ENCODE assay signal across 8 cellular contexts in genomic region chr14:61696753-61697318, GRCh38. TPM values are rescaled to one million over a fixed set of nuclear protein-coding genes. Genes with fewer than 3 reads are reported as not detected.
DNase-seq lines count a peak whose midpoint lies in the region; TF ChIP-seq lines count a peak whose summit lies in the region.

No MANE protein-coding gene starts in this region.

- intact Hi-C loops in mammary epithelial cell (cut with micrococcal nuclease): loop anchor here (5.0 kb wide), 3 partner anchors 35 to 995 kb away; no protein-coding TSS in a partner anchor

- H3K9me3 ChIP-seq in mammary epithelial cell (replicated peaks; ENCODE audit: insufficient read depth, low read length) (no peaks in the 10 kb centered on the region), mononuclear cell (ENCODE audit: low read depth, low read length) (no peaks in the 10 kb centered on the region)

- peak overlapping the region; percentile 87 for H3K4me3 ChIP-seq in AG04449 (ENCODE audit: low read depth, low read length)
- H3K4me3 ChIP-seq in mammary epithelial cell (replicated peaks in 1 of 3; ENCODE audit: insufficient read depth in 1 of 3, low read depth in 2 of 3, low read length in 3 of 3): peak overlapping the region; percentile 87 to 96 (median 90)
- H3K4me3 ChIP-seq in mononuclear cell (ENCODE audit: low read length): peak overlapping the region; percentile 94

- TF ChIP-seq CTCF in AG04449 (IDR thresholded peaks at IDR 0.05; ENCODE audit: insufficient read depth, low read length, missing control alignments) (no peak), mammary epithelial cell (conservative IDR thresholded peaks at IDR 0.05 in 1 of 2, IDR thresholded peaks at IDR 0.05 in 1 of 2; ENCODE audit: extremely low read depth in 1 of 2, insufficient read depth in 1 of 2, low read depth in 1 of 2, low read length in 2 of 2) (no peak)

- H2AFZ ChIP-seq in mammary epithelial cell (ENCODE audit: low read depth, low read length): no peak overlapping the region

- H3K4me1 ChIP-seq in mammary epithelial cell (ENCODE audit: insufficient read depth, low read length) (peaks cover 16% of the 10 kb centered on the region), mononuclear cell (ENCODE audit: insufficient read depth, low read length) (peaks cover 21% of the 10 kb centered on the region)

- POLR2A ChIA-PET in AG04449 (lab: Yijun Ruan, JAX): interaction anchor here (1.0 to 1.1 kb wide), 2 partner anchors 9 to 138 kb away, joined by 3 to 4 read pairs; no protein-coding TSS in a partner anchor

- DNase-seq in AG04449 (ENCODE audit: low read depth, low spot score) (no peak), HT-29 (ENCODE audit: low spot score) (peak; percentile 5), mammary epithelial cell (no peak), NCI-H510A (lab: John Stamatoyannopoulos, UW) (no peak), MV-4-11 (lab: John Stamatoyannopoulos, UW) (no peak), NCI-H1048 (lab: John Stamatoyannopoulos, UW) (no peak)
- no peak for DNase-seq in activated CD8-positive, alpha-beta memory T cell treated with anti-CD3 and anti-CD28 coated beads, Interleukin-2, amount 50 U/mL, for 4 hours

- H3K4me2 ChIP-seq in mammary epithelial cell (ENCODE audit: insufficient read depth, low read depth, low read length): peak overlapping the region; percentile 87

- in situ Hi-C loops in mammary epithelial cell (cut with MboI; ENCODE audit: low sequenced_read_pairs in 2 of 2): loop anchor here in 1 of 2 donors (10.0 kb wide), 1 partner anchor 122 kb away; no protein-coding TSS in a partner anchor

- H3K27ac ChIP-seq in mammary epithelial cell (ENCODE audit: insufficient read depth, low read depth, low read length): peak overlapping the region; percentile 90

- WGBS in mammary epithelial cell (ENCODE audit: low coverage, missing lambda C conversion rate): 26% methylated on average over 5 of the region's 5 CpGs

- H4K20me1 ChIP-seq in mammary epithelial cell (ENCODE audit: insufficient read depth, low read length): peaks cover 16% of the 10 kb centered on the region

- CTCF ChIA-PET in AG04449 (lab: Yijun Ruan, JAX): interaction anchor here (1.0 to 2.3 kb wide), 3 partner anchors 222 to 240 kb away, joined by 3 to 11 read pairs (median 4); no protein-coding TSS in a partner anchor
- CTCF ChIA-PET in mammary epithelial cell (lab: Charles Lee; ENCODE audit: low non-redundant PET): no interaction called here

- H3K27me3 ChIP-seq in mammary epithelial cell (ENCODE audit: insufficient read depth, low read length): no peaks in the 10 kb centered on the region
- no peaks in the 10 kb centered on the region for H3K27me3 ChIP-seq in mononuclear cell (ENCODE audit: insufficient read depth, low read length)

- dilution Hi-C loops in mammary epithelial cell (cut with HindIII; ENCODE audit: low sequenced_read_pairs): no loop called here

- BruUV-seq in mammary epithelial cell (replicated peaks; lab: Mats Ljungman, UMichigan): no TSS peak

- no peaks in the 10 kb centered on the region for H3K36me3 ChIP-seq in mammary epithelial cell (ENCODE audit: insufficient read depth, low read length)

- peak overlapping the region; percentile 92 for H3K9ac ChIP-seq in mammary epithelial cell (ENCODE audit: insufficient read depth, low read length)

- H3K79me2 ChIP-seq in mammary epithelial cell (ENCODE audit: insufficient read depth, low read length): peaks cover 67% of the 10 kb centered on the region

RNA-seq across cellular contexts. Expression of gene HIF1A, which starts 1.5 kb away (rescaled TPM):
- 36.5 and 40.6 TPM in 2 replicates for total RNA-seq in HT-29 (2014; rRNA removed; shearing (Covaris generic))
- total RNA-seq in mammary epithelial cell (100 to 1,000 TPM; 227 to 682 TPM), mononuclear cell (972 TPM)
- 76.6 TPM for polyA plus RNA-seq in mammary epithelial cell
- 178 TPM for polyA minus RNA-seq in mammary epithelial cell
